In the genomic region with DNA sequence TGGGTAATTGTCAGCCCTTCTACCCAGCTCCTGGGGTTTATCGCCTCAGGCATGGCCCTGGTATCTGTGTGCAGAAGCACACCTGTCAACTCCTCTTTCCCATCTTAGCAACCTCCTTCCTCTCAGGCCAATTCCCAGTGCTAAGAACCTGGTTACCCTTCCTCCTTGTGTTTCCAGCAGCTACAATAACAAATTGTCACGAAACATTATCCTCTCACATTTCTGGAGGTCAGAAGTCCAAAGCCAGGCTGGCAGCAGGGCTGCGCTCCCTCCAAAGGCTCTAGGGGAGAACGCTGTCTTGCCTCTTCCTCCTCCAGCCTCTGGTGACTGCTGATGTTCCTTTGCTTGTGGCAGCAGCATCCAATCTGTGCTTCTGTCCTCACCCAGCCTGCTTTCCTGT, we compare ENCODE assay signal across 16 cellular contexts. TPM values are rescaled to one million over a fixed set of nuclear protein-coding genes. Genes with fewer than 3 reads are reported as not detected.
DNase-seq lines count a peak whose midpoint lies in the region; ATAC-seq and TF ChIP-seq lines count a peak whose summit lies in the region.
"Had no signal": no experiment of that assay in that cellular context is flagged by ENCODE, and none has a peak within 500 bp of the region (broad histone marks: within the 10 kb centered on the region; RNA-seq: fewer than 3 reads in every experiment).

No MANE protein-coding gene starts in this region.

- DNase-seq in NCI-H1417 (lab: John Stamatoyannopoulos, UW) = peak in 2 of 3 experiments; percentile 4 to 49
- no peak for DNase-seq in NCI-H1417 treated with DMSO at 0.1 percent for 48 hours (lab: John Stamatoyannopoulos, UW)
- DNase-seq in NCI-H146 treated with DMSO at 0.1 percent for 48 hours (lab: John Stamatoyannopoulos, UW; ENCODE audit: unreplicated experiment) = peak; percentile 61
- DNase-seq in nephron progenitor cell = peak; percentile 19
- no peak for DNase-seq in stimulated activated naive B cell treated with anti-CD40 and anti-IgM and Interleukin-4, amounts not matched to agents 10 μg/mL and 1 μg/mL and 100 μg/mL, for 72 hours
- no peak for DNase-seq in esophagus muscularis mucosa (ENCODE audit: extremely low spot score)
- no peak for DNase-seq in left colon
- DNase-seq: Caco-2; CD8-positive, alpha-beta memory T cell; DMS53; H7 had no signal

- TF ChIP-seq EP300 in esophagus muscularis mucosa (IDR thresholded peaks at IDR 0.05) = no peak

- no peaks in the 10 kb centered on the region for H3K36me3 Mint-ChIP-seq in nephron progenitor cell (ENCODE audit: low read depth)
- H3K36me3 Mint-ChIP-seq in stimulated activated naive B cell treated with anti-CD40 and anti-IgM and Interleukin-4, amounts not matched to agents 10 μg/mL and 1 μg/mL and 100 μg/mL, for 72 hours = peaks cover 0 to 2% of the 10 kb centered on the region in 2 donors
- H3K36me3 Mint-ChIP-seq: CD8-positive, alpha-beta memory T cell had no signal

- H3K27me3 Mint-ChIP-seq in nephron progenitor cell (ENCODE audit: low read depth, poor library complexity) = peaks cover 7% of the 10 kb centered on the region
- peaks cover 4 to 7% of the 10 kb centered on the region in 2 donors for H3K27me3 Mint-ChIP-seq in stimulated activated naive B cell treated with anti-CD40 and anti-IgM and Interleukin-4, amounts not matched to agents 10 μg/mL and 1 μg/mL and 100 μg/mL, for 72 hours

- no peak overlapping the region for H3K4me3 ChIP-seq in esophagus muscularis mucosa
- H3K4me3 ChIP-seq: BLaER1 had no signal

- no peak for ATAC-seq in stimulated activated naive B cell treated with anti-CD40 and anti-IgM and Interleukin-4, amounts not matched to agents 10 μg/mL and 1 μg/mL and 100 μg/mL, for 72 hours (replicated peaks)
- ATAC-seq in GM21737 (IDR thresholded peaks at IDR 0.05; ENCODE audit: unreplicated experiment) (no peak), left colon (no peak)

- H3K4me3 Mint-ChIP-seq in nephron progenitor cell = no peak overlapping the region
- no peak overlapping the region for H3K4me3 Mint-ChIP-seq in stimulated activated naive B cell treated with anti-CD40 and anti-IgM and Interleukin-4, amounts not matched to agents 10 μg/mL and 1 μg/mL and 100 μg/mL, for 72 hours
- H3K4me3 Mint-ChIP-seq: CD8-positive, alpha-beta memory T cell had no signal

- peaks cover 62% of the 10 kb centered on the region for H3K4me1 Mint-ChIP-seq in nephron progenitor cell
- peaks cover 6% of the 10 kb centered on the region in 2 donors for H3K4me1 Mint-ChIP-seq in stimulated activated naive B cell treated with anti-CD40 and anti-IgM and Interleukin-4, amounts not matched to agents 10 μg/mL and 1 μg/mL and 100 μg/mL, for 72 hours

- no peak for TF ChIP-seq POLR2A in esophagus muscularis mucosa (IDR thresholded peaks at IDR 0.05; ENCODE audit: low read depth)

- TF ChIP-seq CTCF in nephron progenitor cell (IDR thresholded peaks at IDR 0.05) (no peak), esophagus muscularis mucosa (IDR thresholded peaks at IDR 0.05) (no peak)

- H3K27ac Mint-ChIP-seq in nephron progenitor cell = peak overlapping the region; percentile 93
- H3K27ac Mint-ChIP-seq in stimulated activated naive B cell treated with anti-CD40 and anti-IgM and Interleukin-4, amounts not matched to agents 10 μg/mL and 1 μg/mL and 100 μg/mL, for 72 hours = peak overlapping the region; percentile 37
- H3K27ac Mint-ChIP-seq: CD8-positive, alpha-beta memory T cell had no signal

- 92% methylated on average over 4 of the region's 4 CpGs for WGBS in esophagus muscularis mucosa

- H3K36me3 ChIP-seq in esophagus muscularis mucosa = no peaks in the 10 kb centered on the region
- H3K36me3 ChIP-seq: BLaER1 had no signal

- H3K4me1 ChIP-seq in esophagus muscularis mucosa = peaks cover 0 to 10% (median 3%) of the 10 kb centered on the region in 4 donors
- H3K4me1 ChIP-seq: BLaER1 had no signal

- no peak overlapping the region for H3K27ac ChIP-seq in esophagus muscularis mucosa (replicated peaks in 1 of 4)
- H3K27ac ChIP-seq: 22Rv1, BLaER1 had no signal

- no peaks in the 10 kb centered on the region for H3K27me3 ChIP-seq in esophagus muscularis mucosa
- H3K27me3 ChIP-seq: BLaER1 had no signal

- H3K9me3 ChIP-seq in esophagus muscularis mucosa = no peaks in the 10 kb centered on the region
- H3K9me3 ChIP-seq: BLaER1, Caco-2 had no signal

- intact Hi-C loops in esophagus muscularis mucosa (cut with DNase I) = loop anchor here (5.0 kb wide), 1 partner anchor 93 kb away; no protein-coding TSS in a partner anchor
- intact Hi-C loops in left colon (cut with DNase I, micrococcal nuclease) = loop anchor here in 1 of 2 donors (5.0 to 10.0 kb wide), 2 partner anchors 93 to 281 kb away; no protein-coding TSS in a partner anchor

- no peaks in the 10 kb centered on the region for H3K9me3 Mint-ChIP-seq in nephron progenitor cell
- H3K9me3 Mint-ChIP-seq in stimulated activated naive B cell treated with anti-CD40 and anti-IgM and Interleukin-4, amounts not matched to agents 10 μg/mL and 1 μg/mL and 100 μg/mL, for 72 hours = no peaks in the 10 kb centered on the region
- H3K9me3 Mint-ChIP-seq: CD8-positive, alpha-beta memory T cell had no signal

RNA-seq across cellular contexts. Expression of gene MRPS14, which starts 10.7 kb away (rescaled TPM):
- total RNA-seq in esophagus muscularis mucosa (10 to 100 TPM; 17.9 to 31.1 (median 26.1) TPM), left colon (10 to 100 TPM; 25.2 to 26.6 TPM)

RNA-seq across cellular contexts. Expression of gene TNN, which starts 33.7 kb away (rescaled TPM):
- total RNA-seq in esophagus muscularis mucosa (under 1 TPM; under 0.01 to 0.45 (median 0.20) TPM), left colon (under 1 TPM in 1 of 2 donors, not detected in 1; 0.06 TPM)
- total RNA-seq: A673; Caco-2; CD8-positive, alpha-beta memory T cell; HT-29 had no signal

RNA-seq across cellular contexts. Expression of gene CACYBP, which starts 34.2 kb away (rescaled TPM):
- total RNA-seq in esophagus muscularis mucosa (100 to 1,000 TPM in 2 of 4 donors, 10 to 100 TPM in 2; 48.5 to 125 (median 94.7) TPM), left colon (10 to 100 TPM; 46.0 to 55.6 TPM)

Comparison
In these comparisons a context has a peak if more than half of its experiments do, and no peak if none do; other contexts are left out.
1. DNase-seq: peak in NCI-H1417 (2 of 3), NCI-H146 treated with DMSO at 0.1 percent for 48 hours (single experiment) and nephron progenitor cell (single experiment); none in NCI-H1417 treated with DMSO at 0.1 percent for 48 hours (single experiment), stimulated activated naive B cell treated with anti-CD40 and anti-IgM and Interleukin-4, amounts not matched to agents 10 μg/mL and 1 μg/mL and 100 μg/mL, for 72 hours (single experiment), esophagus muscularis mucosa (single experiment) and left colon (0 of 2).